Comparison of ENCODE assay signal across 8 cellular contexts in genomic region chr3:107880702-107881101, GRCh38.
"Had no signal": no experiment of that assay in that cellular context is flagged by ENCODE, and none has a peak within 500 bp of the region (broad histone marks: within the 10 kb centered on the region; RNA-seq: fewer than 3 reads in every experiment).

No MANE protein-coding gene starts in this region.

- H3K27ac Mint-ChIP-seq: HFFc6, IgD-negative memory B cell had no signal

- DNase-seq: GM23248, GOT3, H7, HFFc6 had no signal

- H3K4me1 ChIP-seq: HAP-1 had no signal

- H3K9me3 ChIP-seq: HAP-1 had no signal

- H3K27me3 Mint-ChIP-seq: IgD-negative memory B cell had no signal

- H3K4me1 Mint-ChIP-seq: IgD-negative memory B cell had no signal

- H3K36me3 ChIP-seq: HAP-1 had no signal

- H3K36me3 Mint-ChIP-seq: IgD-negative memory B cell had no signal

- ATAC-seq: HCT116, HepG2 had no signal

- H3K4me3 Mint-ChIP-seq: HFFc6, IgD-negative memory B cell had no signal

- H3K4me3 ChIP-seq: GM23248, HAP-1 had no signal

- H3K9me3 Mint-ChIP-seq: HFFc6, IgD-negative memory B cell had no signal
